ENCODE assay signal across 1 cellular context in the genomic region with DNA sequence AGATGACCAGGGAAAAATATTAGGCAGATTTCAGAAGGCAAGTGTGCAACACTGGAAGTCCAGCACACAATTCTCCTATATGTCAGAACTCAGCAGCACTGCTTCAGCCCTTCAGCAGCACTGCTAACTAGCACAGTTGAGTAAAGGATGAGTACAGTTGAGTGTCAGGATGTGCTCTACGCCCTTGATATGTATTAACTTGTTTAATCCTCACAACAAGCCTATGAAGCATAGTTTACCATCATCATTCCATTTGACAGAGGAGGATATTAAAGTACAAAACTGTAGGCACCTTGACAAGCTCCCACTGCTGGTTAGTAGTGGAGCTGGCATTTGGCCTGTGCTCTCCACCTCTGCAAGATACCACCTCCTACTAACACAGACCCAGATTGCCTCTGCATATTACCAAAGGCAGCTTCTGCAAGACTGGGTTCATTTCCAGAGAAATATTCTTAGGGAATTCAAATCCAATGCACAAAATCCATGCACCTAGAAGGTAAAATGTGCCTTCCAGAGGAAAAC.
TF ChIP-seq lines count a peak whose summit lies in the region.

No MANE protein-coding gene starts in this region.

TF ChIP-seq in GM23338, 12 proteins besides CTCF, POLR2A, EP300 and RAD21:
- TF ChIP-seq, protein P1, sequence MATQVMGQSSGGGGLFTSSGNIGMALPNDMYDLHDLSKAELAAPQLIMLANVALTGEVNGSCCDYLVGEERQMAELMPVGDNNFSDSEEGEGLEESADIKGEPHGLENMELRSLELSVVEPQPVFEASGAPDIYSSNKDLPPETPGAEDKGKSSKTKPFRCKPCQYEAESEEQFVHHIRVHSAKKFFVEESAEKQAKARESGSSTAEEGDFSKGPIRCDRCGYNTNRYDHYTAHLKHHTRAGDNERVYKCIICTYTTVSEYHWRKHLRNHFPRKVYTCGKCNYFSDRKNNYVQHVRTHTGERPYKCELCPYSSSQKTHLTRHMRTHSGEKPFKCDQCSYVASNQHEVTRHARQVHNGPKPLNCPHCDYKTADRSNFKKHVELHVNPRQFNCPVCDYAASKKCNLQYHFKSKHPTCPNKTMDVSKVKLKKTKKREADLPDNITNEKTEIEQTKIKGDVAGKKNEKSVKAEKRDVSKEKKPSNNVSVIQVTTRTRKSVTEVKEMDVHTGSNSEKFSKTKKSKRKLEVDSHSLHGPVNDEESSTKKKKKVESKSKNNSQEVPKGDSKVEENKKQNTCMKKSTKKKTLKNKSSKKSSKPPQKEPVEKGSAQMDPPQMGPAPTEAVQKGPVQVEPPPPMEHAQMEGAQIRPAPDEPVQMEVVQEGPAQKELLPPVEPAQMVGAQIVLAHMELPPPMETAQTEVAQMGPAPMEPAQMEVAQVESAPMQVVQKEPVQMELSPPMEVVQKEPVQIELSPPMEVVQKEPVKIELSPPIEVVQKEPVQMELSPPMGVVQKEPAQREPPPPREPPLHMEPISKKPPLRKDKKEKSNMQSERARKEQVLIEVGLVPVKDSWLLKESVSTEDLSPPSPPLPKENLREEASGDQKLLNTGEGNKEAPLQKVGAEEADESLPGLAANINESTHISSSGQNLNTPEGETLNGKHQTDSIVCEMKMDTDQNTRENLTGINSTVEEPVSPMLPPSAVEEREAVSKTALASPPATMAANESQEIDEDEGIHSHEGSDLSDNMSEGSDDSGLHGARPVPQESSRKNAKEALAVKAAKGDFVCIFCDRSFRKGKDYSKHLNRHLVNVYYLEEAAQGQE (IDR thresholded peaks at IDR 0.05; ENCODE audit: unreplicated experiment): no peak
- TF ChIP-seq EZH2 (IDR thresholded peaks at IDR 0.05; ENCODE audit: low read depth, unreplicated experiment): no peak
- TF ChIP-seq EZH2phosphoT487 (IDR thresholded peaks at IDR 0.05; ENCODE audit: unreplicated experiment): no peak
